In the genomic region with DNA sequence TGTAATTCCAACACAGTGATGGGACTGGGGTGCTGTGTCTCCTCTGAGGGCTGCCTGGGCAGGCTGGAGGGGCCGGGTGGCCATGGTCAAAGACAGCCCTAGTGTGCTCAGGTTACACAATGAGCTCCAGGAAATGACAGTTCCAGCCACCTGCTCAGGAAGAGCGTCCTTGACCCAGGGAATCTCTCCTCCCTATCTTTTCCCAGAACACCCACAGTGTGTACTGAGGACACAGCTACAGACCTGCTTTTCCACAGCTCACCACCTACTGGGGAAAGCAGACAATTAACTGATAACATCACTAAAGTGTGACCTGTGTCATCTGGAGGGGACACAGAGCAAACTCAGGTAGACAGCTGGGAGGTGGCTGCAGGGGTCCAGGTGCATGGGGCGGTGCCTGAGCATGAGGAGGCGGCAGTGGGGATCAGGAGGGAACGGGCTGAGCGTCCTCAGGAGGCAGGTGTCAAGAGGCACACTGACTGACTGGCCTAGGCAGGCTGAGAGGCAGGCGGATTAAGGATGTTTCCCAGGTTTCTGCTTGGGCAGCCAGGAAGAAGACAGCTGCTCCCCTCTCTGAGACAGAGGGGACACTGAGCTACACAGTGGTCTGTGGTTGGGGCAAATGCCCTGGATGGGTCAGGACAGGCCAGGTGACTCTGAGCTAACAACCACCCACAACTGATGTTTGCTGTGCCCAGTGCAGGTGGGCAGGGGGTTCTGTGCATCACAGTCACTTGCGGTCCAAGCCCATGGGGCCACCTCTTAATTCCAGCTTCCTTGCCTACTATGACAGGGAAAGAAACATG, we compare ENCODE assay signal across 14 cellular contexts. TPM values are rescaled to one million over a fixed set of nuclear protein-coding genes. Genes with fewer than 3 reads are reported as not detected.
DNase-seq lines count a peak whose midpoint lies in the region; ATAC-seq, FAIRE-seq and TF ChIP-seq lines count a peak whose summit lies in the region.
"Had no signal": no experiment of that assay in that cellular context is flagged by ENCODE, and none has a peak within 500 bp of the region (broad histone marks: within the 10 kb centered on the region; RNA-seq: fewer than 3 reads in every experiment).

No MANE protein-coding gene starts in this region.

- intact Hi-C loops in naive thymus-derived CD4-positive, alpha-beta T cell (cut with micrococcal nuclease) = no loop called here

- DNase-seq in NCI-H146 (lab: John Stamatoyannopoulos, UW) (peak; percentile 97), NCI-H82 treated with DMSO at 0.1 percent for 48 hours (lab: John Stamatoyannopoulos, UW; ENCODE audit: unreplicated experiment) (peak; percentile 4), left kidney (ENCODE audit: low read depth, low spot score) (peak; percentile 74), RCC 7860 (ENCODE audit: low spot score) (no peak)
- no peak for DNase-seq in naive thymus-derived CD4-positive, alpha-beta T cell
- no peak for DNase-seq in stimulated activated CD4-positive, alpha-beta T cell treated with anti-CD3 and anti-CD28 coated beads, Interleukin-1b, Interleukin-23, amount 100 ng/mL, for 48 hours
- DNase-seq: activated naive CD8-positive, alpha-beta T cell treated with anti-CD3 and anti-CD28 coated beads, Interleukin-2, amount 10 ng/mL, durations not matched to agents 7 days and 5 days; colonic mucosa; DMS 273 treated with DMSO at 0.1 percent for 48 hours; uterus had no signal

- H3K27me3 Mint-ChIP-seq in naive thymus-derived CD4-positive, alpha-beta T cell = no peaks in the 10 kb centered on the region
- H3K27me3 Mint-ChIP-seq: activated naive CD8-positive, alpha-beta T cell treated with anti-CD3 and anti-CD28 coated beads, Interleukin-2, amount 10 ng/mL, durations not matched to agents 7 days and 5 days had no signal

- no peak for FAIRE-seq in RCC 7860 (lab: Jason Lieb, UNC)
- FAIRE-seq: H1 had no signal

- TF ChIP-seq CTCF in 22Rv1 (IDR thresholded peaks at IDR 0.05) = no peak

- H3K4me3 Mint-ChIP-seq in naive thymus-derived CD4-positive, alpha-beta T cell = no peak overlapping the region
- H3K4me3 Mint-ChIP-seq: activated naive CD8-positive, alpha-beta T cell treated with anti-CD3 and anti-CD28 coated beads, Interleukin-2, amount 10 ng/mL, durations not matched to agents 7 days and 5 days had no signal

- no peaks in the 10 kb centered on the region for H3K9me3 ChIP-seq in naive thymus-derived CD4-positive, alpha-beta T cell (ENCODE audit: control insufficient read depth in 2 of 3, low read length in 3 of 3)
- H3K9me3 ChIP-seq: colonic mucosa, uterus had no signal

- no peaks in the 10 kb centered on the region for H3K4me1 ChIP-seq in naive thymus-derived CD4-positive, alpha-beta T cell (ENCODE audit: control insufficient read depth in 2 of 2, insufficient read depth in 2 of 2, low read length in 2 of 2)
- H3K4me1 ChIP-seq: colonic mucosa, uterus had no signal

- H3K4me3 ChIP-seq in naive thymus-derived CD4-positive, alpha-beta T cell (ENCODE audit: low read length) = no peak overlapping the region
- H3K4me3 ChIP-seq: colonic mucosa, uterus had no signal

- POLR2A ChIA-PET in naive thymus-derived CD4-positive, alpha-beta T cell (lab: Charles Lee) = no interaction called here

- CTCF ChIA-PET in naive thymus-derived CD4-positive, alpha-beta T cell (lab: Charles Lee) = no interaction called here

- peak overlapping the region in 2 of 9 donors; percentile 10 to 42 for H3K27ac Mint-ChIP-seq in naive thymus-derived CD4-positive, alpha-beta T cell
- H3K27ac Mint-ChIP-seq: activated naive CD8-positive, alpha-beta T cell treated with anti-CD3 and anti-CD28 coated beads, Interleukin-2, amount 10 ng/mL, durations not matched to agents 7 days and 5 days had no signal

- ATAC-seq in naive thymus-derived CD4-positive, alpha-beta T cell = no peak
- no peak for ATAC-seq in GM18505 (IDR thresholded peaks at IDR 0.05; ENCODE audit: unreplicated experiment)

- H3K9me3 Mint-ChIP-seq in naive thymus-derived CD4-positive, alpha-beta T cell = no peaks in the 10 kb centered on the region
- H3K9me3 Mint-ChIP-seq: activated naive CD8-positive, alpha-beta T cell treated with anti-CD3 and anti-CD28 coated beads, Interleukin-2, amount 10 ng/mL, durations not matched to agents 7 days and 5 days had no signal

- peaks cover 0 to 54% (median 4%) of the 10 kb centered on the region in 3 experiments for H3K36me3 ChIP-seq in naive thymus-derived CD4-positive, alpha-beta T cell (ENCODE audit: control insufficient read depth in 2 of 3, insufficient read depth in 3 of 3, low read length in 3 of 3)
- H3K36me3 ChIP-seq: uterus had no signal

- H3K36me3 Mint-ChIP-seq in naive thymus-derived CD4-positive, alpha-beta T cell = peaks cover 3 to 48% (median 4%) of the 10 kb centered on the region in 5 donors

- H3K4me1 Mint-ChIP-seq in naive thymus-derived CD4-positive, alpha-beta T cell = peaks cover 0 to 5% (median 0%) of the 10 kb centered on the region in 7 donors
- H3K4me1 Mint-ChIP-seq: activated naive CD8-positive, alpha-beta T cell treated with anti-CD3 and anti-CD28 coated beads, Interleukin-2, amount 10 ng/mL, durations not matched to agents 7 days and 5 days had no signal

- no peak for TF ChIP-seq POLR2A in GM18505 (IDR thresholded peaks at IDR 0.05; ENCODE audit: borderline replicate concordance, extremely low read depth, insufficient read depth, insufficient read length)

- H3K27ac ChIP-seq in 22Rv1 = peak overlapping the region; percentile 22; the same call in 1 of the 2 replicates
- no peak overlapping the region for H3K27ac ChIP-seq in naive thymus-derived CD4-positive, alpha-beta T cell (ENCODE audit: low read depth, low read length)
- H3K27ac ChIP-seq: colonic mucosa, parathyroid adenoma, uterus had no signal

- no peaks in the 10 kb centered on the region for H3K27me3 ChIP-seq in naive thymus-derived CD4-positive, alpha-beta T cell (ENCODE audit: control insufficient read depth in 2 of 2, insufficient read depth in 2 of 2, low read length in 2 of 2)
- H3K27me3 ChIP-seq: colonic mucosa, uterus had no signal

RNA-seq across cellular contexts. Expression of gene ARFGAP3, which starts 56.1 kb away (rescaled TPM):
- total RNA-seq in naive thymus-derived CD4-positive, alpha-beta T cell = 10 to 100 TPM; 22.9 to 38.4 (median 31.0) TPM
- polyA plus RNA-seq in naive thymus-derived CD4-positive, alpha-beta T cell = 10 to 100 TPM; 26.1 to 28.5 TPM

Comparison
In these comparisons a context has a peak if more than half of its experiments do, and no peak if none do; other contexts are left out.
1. DNase-seq: peak in NCI-H146 (single experiment), NCI-H82 treated with DMSO at 0.1 percent for 48 hours (single experiment) and left kidney (single experiment); none in RCC 7860 (single experiment), naive thymus-derived CD4-positive, alpha-beta T cell (0 of 9) and stimulated activated CD4-positive, alpha-beta T cell treated with anti-CD3 and anti-CD28 coated beads, Interleukin-1b, Interleukin-23, amount 100 ng/mL, for 48 hours (single experiment).